Comparison of ENCODE assay signal across 1 cellular context in genomic region chr7:151017953-151018420, GRCh38.
TF ChIP-seq lines count a peak whose summit lies in the region.

No MANE protein-coding gene starts in this region.

TF ChIP-seq in K562, 482 proteins besides CTCF, POLR2A, EP300 and RAD21 (continued from another document):
- TF ChIP-seq ZHX1 (conservative IDR thresholded peaks at IDR 0.05; ENCODE audit: low read length), result no peak
- peak; percentile 50; the same call in 1 of the 2 replicates for TF ChIP-seq ZC3H8 (IDR thresholded peaks at IDR 0.05)
- TF ChIP-seq ZNF707 (CRISPR knock-in tag; conservative IDR thresholded peaks at IDR 0.05), result no peak
- TF ChIP-seq NUFIP1 (IDR thresholded peaks at IDR 0.05; ENCODE audit: partially characterized antibody), result no peak
- TF ChIP-seq ZFP30 (CRISPR knock-in tag; IDR thresholded peaks at IDR 0.05; ENCODE audit: borderline replicate concordance), result no peak
- no peak for TF ChIP-seq ZNF280B (CRISPR knock-in tag; IDR thresholded peaks at IDR 0.05)
